1 cellular context compared by ENCODE assay signal in genomic region chr10:120069700-120070099, GRCh38.
TF ChIP-seq lines count a peak whose summit lies in the region.

No MANE protein-coding gene starts in this region.

TF ChIP-seq in GM23338, 12 proteins besides CTCF, POLR2A, EP300 and RAD21 (continued from another document):
- TF ChIP-seq ZNF462 (CRISPR knock-in tag; IDR thresholded peaks at IDR 0.05) (no peak), ZNF331 (CRISPR knock-in tag; IDR thresholded peaks at IDR 0.05; ENCODE audit: low read depth) (no peak), EZH2phosphoT487 (IDR thresholded peaks at IDR 0.05; ENCODE audit: unreplicated experiment) (no peak), STAT1 (IDR thresholded peaks at IDR 0.05; ENCODE audit: unreplicated experiment) (no peak)
TF ChIP-seq in GM23338: peak in this region for 0.
